Comparison of ENCODE assay signal across 11 cellular contexts in the genomic region with DNA sequence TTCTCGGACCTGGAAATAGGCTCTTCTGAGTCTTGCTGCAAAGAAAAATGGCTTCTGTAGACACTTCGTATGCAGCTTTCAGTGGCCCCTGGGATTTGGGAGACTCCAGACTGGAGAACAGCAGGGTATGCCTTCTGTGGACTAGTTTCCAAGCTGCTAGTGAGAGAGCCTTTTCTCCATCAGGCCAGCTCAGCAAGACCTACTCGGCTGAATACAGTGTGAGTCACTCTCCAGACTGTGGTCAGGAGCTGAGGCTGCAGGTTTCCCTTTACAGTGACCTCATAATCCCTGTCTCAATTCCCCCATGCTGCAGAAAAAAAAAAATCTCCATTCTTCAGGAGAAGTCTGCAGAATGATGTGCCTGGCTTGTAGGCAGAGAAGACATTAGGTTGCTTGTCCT.
DNase-seq lines count a peak whose midpoint lies in the region; ATAC-seq and TF ChIP-seq lines count a peak whose summit lies in the region.
"Had no signal": no experiment of that assay in that cellular context is flagged by ENCODE, and none has a peak within 500 bp of the region (broad histone marks: within the 10 kb centered on the region; RNA-seq: fewer than 3 reads in every experiment).

No MANE protein-coding gene starts in this region.

- H3K27ac ChIP-seq in HEK293 (ENCODE audit: extremely low read depth, low read depth, low read length): no peak overlapping the region
- no peak overlapping the region for H3K27ac ChIP-seq in uterus
- H3K27ac ChIP-seq: parathyroid adenoma, thyroid gland had no signal

- H3K9me3 Mint-ChIP-seq in activated CD8-positive, alpha-beta T cell treated with anti-CD3 and anti-CD28 coated beads for 36 hours: no peaks in the 10 kb centered on the region
- H3K9me3 Mint-ChIP-seq: effector memory CD8-positive, alpha-beta T cell had no signal

- H3K36me3 ChIP-seq in BJ (ENCODE audit: control insufficient read depth, insufficient read depth, low read length): no peaks in the 10 kb centered on the region
- H3K36me3 ChIP-seq in HEK293 (ENCODE audit: control insufficient read depth in 2 of 2, insufficient read depth in 1 of 2, low read length in 2 of 2): no peaks in the 10 kb centered on the region
- H3K36me3 ChIP-seq in uterus: no peaks in the 10 kb centered on the region
- H3K36me3 ChIP-seq: thyroid gland had no signal

- peaks cover 61% of the 10 kb centered on the region for H3K4me1 Mint-ChIP-seq in activated CD8-positive, alpha-beta T cell treated with anti-CD3 and anti-CD28 coated beads for 36 hours (ENCODE audit: low read depth)

- no peak overlapping the region for H3K27ac Mint-ChIP-seq in activated CD8-positive, alpha-beta T cell treated with anti-CD3 and anti-CD28 coated beads for 36 hours
- H3K27ac Mint-ChIP-seq: effector memory CD8-positive, alpha-beta T cell had no signal

- DNase-seq in BJ (ENCODE audit: low read depth) (peak; percentile 52), islet precursor cell (peak; percentile 95), uterus (no peak), SHP77 treated with DMSO at 0.1 percent for 48 hours (lab: John Stamatoyannopoulos, UW) (no peak), activated gamma-delta T cell treated with Interleukin-2 at 50 U/mL for 16 hours (no peak), NCI-H1048 (lab: John Stamatoyannopoulos, UW) (no peak)
- DNase-seq in activated CD8-positive, alpha-beta T cell treated with anti-CD3 and anti-CD28 coated beads for 36 hours: peak; percentile 38
- DNase-seq: effector memory CD8-positive, alpha-beta T cell; thyroid gland had no signal

- no peak for TF ChIP-seq POLR2A in uterus (IDR thresholded peaks at IDR 0.05)

- H3K27me3 ChIP-seq in BJ (ENCODE audit: control insufficient read depth, insufficient read depth, low read length) (peaks cover 5% of the 10 kb centered on the region), uterus (no peaks in the 10 kb centered on the region)
- H3K27me3 ChIP-seq: thyroid gland had no signal

- CTCF ChIA-PET in BJ (lab: Yijun Ruan, JAX) (interaction anchor here (0.9 to 3.1 kb wide), 5 partner anchors 102 to 602 kb away, joined by 3 to 17 read pairs (median 6); a partner anchor contains a TSS), HEK293 (lab: Yijun Ruan, JAX) (interaction anchor here (0.6 to 5.5 kb wide), 6 partner anchors 89 to 521 kb away, joined by 3 to 50 read pairs (median 4); a partner anchor contains a TSS)
- CTCF ChIA-PET in activated CD8-positive, alpha-beta T cell treated with anti-CD3 and anti-CD28 coated beads for 36 hours (lab: Charles Lee): interaction anchor here (2.1 to 2.3 kb wide), 3 partner anchors 102 to 327 kb away, joined by 7 to 14 read pairs (median 14); a partner anchor contains a TSS

- no peak overlapping the region for H3K4me3 Mint-ChIP-seq in activated CD8-positive, alpha-beta T cell treated with anti-CD3 and anti-CD28 coated beads for 36 hours
- H3K4me3 Mint-ChIP-seq: effector memory CD8-positive, alpha-beta T cell had no signal

- peaks cover 3% of the 10 kb centered on the region for H3K4me1 ChIP-seq in HEK293 (ENCODE audit: control insufficient read depth, insufficient read depth, low read length)
- H3K4me1 ChIP-seq in uterus: no peaks in the 10 kb centered on the region
- H3K4me1 ChIP-seq: parathyroid adenoma, thyroid gland had no signal

- no peaks in the 10 kb centered on the region for H3K27me3 Mint-ChIP-seq in activated CD8-positive, alpha-beta T cell treated with anti-CD3 and anti-CD28 coated beads for 36 hours

- intact Hi-C loops in activated CD8-positive, alpha-beta T cell treated with anti-CD3 and anti-CD28 coated beads for 36 hours (cut with micrococcal nuclease): loop anchor here (5.0 kb wide), 1 partner anchor 51 kb away; no protein-coding TSS in a partner anchor
- intact Hi-C loops in uterus (cut with DNase I; ENCODE audit: low total_unique reads): no loop called here

- ATAC-seq in activated CD8-positive, alpha-beta T cell treated with anti-CD3 and anti-CD28 coated beads for 36 hours: peak; percentile 48
- ATAC-seq: effector memory CD8-positive, alpha-beta T cell had no signal

- H3K36me3 Mint-ChIP-seq in activated CD8-positive, alpha-beta T cell treated with anti-CD3 and anti-CD28 coated beads for 36 hours (ENCODE audit: low read depth): no peaks in the 10 kb centered on the region

- TF ChIP-seq CTCF in BJ (IDR thresholded peaks at IDR 0.05; ENCODE audit: insufficient read depth, low read depth, low read length) (no peak), HEK293 (tag by site-specific recombination; IDR thresholded peaks at IDR 0.05) (no peak), uterus (IDR thresholded peaks at IDR 0.05) (no peak)
- TF ChIP-seq CTCF in activated CD8-positive, alpha-beta T cell treated with anti-CD3 and anti-CD28 coated beads for 36 hours (IDR thresholded peaks at IDR 0.05): no peak

- no peak overlapping the region for H3K4me3 ChIP-seq in BJ (ENCODE audit: low read depth, low read length)
- no peak overlapping the region for H3K4me3 ChIP-seq in HEK293 (ENCODE audit: low read depth, low read length)
- H3K4me3 ChIP-seq in uterus: no peak overlapping the region
- H3K4me3 ChIP-seq: thyroid gland had no signal

- H3K9me3 ChIP-seq in HEK293 (ENCODE audit: control insufficient read depth, insufficient read depth, low read depth, low read length) (no peaks in the 10 kb centered on the region), uterus (no peaks in the 10 kb centered on the region)
- H3K9me3 ChIP-seq: thyroid gland had no signal

- POLR2A ChIA-PET in BJ (lab: Charles Lee): interaction anchor here (0.6 kb wide), 1 partner anchor 388 kb away, joined by 3 read pairs; no protein-coding TSS in a partner anchor
- POLR2A ChIA-PET in HEK293 (lab: Yijun Ruan, JAX): interaction anchor here (0.5 kb wide), 2 partner anchors 281 to 423 kb away, joined by 3 read pairs; no protein-coding TSS in a partner anchor
- POLR2A ChIA-PET in activated CD8-positive, alpha-beta T cell treated with anti-CD3 and anti-CD28 coated beads for 36 hours (lab: Charles Lee): interaction anchor here (0.6 to 1.4 kb wide), 4 partner anchors 48 to 329 kb away, joined by 3 read pairs; no protein-coding TSS in a partner anchor

TF ChIP-seq in HEK293, 187 proteins besides CTCF, POLR2A, EP300 and RAD21:
- TF ChIP-seq ZNF112 (tag by site-specific recombination; IDR thresholded peaks at IDR 0.05) (no peak), ZNF629 (tag by site-specific recombination; IDR thresholded peaks at IDR 0.05) (peak; percentile 57; the same call in 1 of the 2 replicates), ZNF600 (tag by site-specific recombination; IDR thresholded peaks at IDR 0.05) (peak; percentile 36; the same call in 1 of the 2 replicates), ZNF660 (tag by site-specific recombination; IDR thresholded peaks at IDR 0.05) (0 out of 2 replicates have a peak, but pooled peaks have one; percentile 15)

Comparison
In these comparisons a context has a peak if more than half of its experiments do, and no peak if none do; other contexts are left out.
1. DNase-seq: peak in BJ (single experiment), activated CD8-positive, alpha-beta T cell treated with anti-CD3 and anti-CD28 coated beads for 36 hours (single experiment) and islet precursor cell (single experiment); none in uterus (0 of 2), SHP77 treated with DMSO at 0.1 percent for 48 hours (single experiment), activated gamma-delta T cell treated with Interleukin-2 at 50 U/mL for 16 hours (single experiment) and NCI-H1048 (single experiment).